Comparison of ENCODE assay signal across 8 cellular contexts in the genomic region with DNA sequence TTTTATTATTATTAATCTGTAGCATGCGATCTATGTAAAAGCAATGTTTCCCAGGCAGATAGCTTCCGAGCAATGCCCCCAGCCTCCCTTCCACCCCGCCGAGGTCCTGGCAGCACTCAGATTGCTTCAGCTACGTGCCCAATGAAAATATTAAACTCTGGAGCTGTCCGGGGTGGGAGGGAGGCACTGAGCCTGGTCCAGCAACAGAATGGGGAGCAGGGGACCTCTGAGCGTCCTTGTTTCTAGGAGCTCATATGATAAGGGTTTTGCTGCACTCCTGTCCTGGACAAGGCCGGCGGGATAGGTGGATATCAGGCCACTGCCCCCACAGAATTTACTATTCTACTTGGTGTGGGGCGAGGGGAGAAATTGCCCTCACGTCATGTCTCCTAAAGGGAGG. TPM values are rescaled to one million over a fixed set of nuclear protein-coding genes. Genes with fewer than 3 reads are reported as not detected.
DNase-seq lines count a peak whose midpoint lies in the region; ATAC-seq, FAIRE-seq and TF ChIP-seq lines count a peak whose summit lies in the region.

No MANE protein-coding gene starts in this region.

- POLR2A ChIA-PET in activated CD4-positive, alpha-beta T cell treated with anti-CD3 and anti-CD28 coated beads for 36 hours (lab: Charles Lee) = interaction anchor here (0.6 kb wide), 1 partner anchor 44 kb away, joined by 3 read pairs; the partner anchor contains the start of gene CDK1

- no peak overlapping the region for H3K4me2 ChIP-seq in astrocyte (ENCODE audit: low read length)

- H3K36me3 ChIP-seq in astrocyte (ENCODE audit: insufficient read depth, low read length) (no peaks in the 10 kb centered on the region), left lung (no peaks in the 10 kb centered on the region), stomach (no peaks in the 10 kb centered on the region)

- FAIRE-seq in astrocyte (lab: Jason Lieb, UNC) = no peak

- no peak for ATAC-seq in activated CD4-positive, alpha-beta T cell treated with anti-CD3 and anti-CD28 coated beads for 36 hours
- ATAC-seq in left lung = peak; percentile 49
- ATAC-seq in GM19035 (IDR thresholded peaks at IDR 0.05; ENCODE audit: unreplicated experiment) = no peak

- H4K20me1 ChIP-seq in astrocyte (ENCODE audit: insufficient read depth, low read length) = no peaks in the 10 kb centered on the region

- H3K4me3 ChIP-seq in astrocyte (ENCODE audit: insufficient read depth, low read depth, low read length) (no peak overlapping the region), left lung (peak overlapping the region; percentile 52 to 59), stomach (peak overlapping the region; percentile 63 to 80 (median 71))

- 62 to 74% (median 68%) methylated on average over 11 of the region's 11 CpGs for WGBS in stomach, 5 donors

- no peaks in the 10 kb centered on the region for H3K36me3 Mint-ChIP-seq in activated CD4-positive, alpha-beta T cell treated with anti-CD3 and anti-CD28 coated beads for 36 hours (ENCODE audit: low read depth)
- no peaks in the 10 kb centered on the region for H3K36me3 Mint-ChIP-seq in astrocyte (ENCODE audit: low read depth, unreplicated experiment)

- no peak overlapping the region for H3K9ac ChIP-seq in astrocyte (ENCODE audit: low read length)

- H3K4me1 ChIP-seq in astrocyte (ENCODE audit: insufficient read depth, low read length) (peaks cover 4% of the 10 kb centered on the region), left lung (peaks cover 0 to 15% of the 10 kb centered on the region in 2 donors), stomach (peaks cover 5 to 25% (median 18%) of the 10 kb centered on the region in 4 donors)

- no peaks in the 10 kb centered on the region for H3K9me3 Mint-ChIP-seq in activated CD4-positive, alpha-beta T cell treated with anti-CD3 and anti-CD28 coated beads for 36 hours (ENCODE audit: low read depth)
- no peaks in the 10 kb centered on the region for H3K9me3 Mint-ChIP-seq in astrocyte (ENCODE audit: unreplicated experiment)

- H3K27ac ChIP-seq in astrocyte (ENCODE audit: low read depth, low read length) (no peak overlapping the region), left lung (peak overlapping the region; percentile 81 to 84), stomach (peak overlapping the region in 4 of 5 donors; percentile 84 to 95 (median 86))

- DNase-seq in activated CD4-positive, alpha-beta T cell treated with anti-CD3 and anti-CD28 coated beads for 36 hours = no peak
- no peak for DNase-seq in activated CD4-positive, alpha-beta T cell treated with anti-CD3 and anti-CD28 coated beads, Interleukin-2, amount 50 U/mL, for 4 hours
- DNase-seq in astrocyte (ENCODE audit: low read depth) (no peak), left lung (peak in 1 of 2 donors; percentile 35), stomach (no peak), H4 (ENCODE audit: low spot score) (no peak), pons (ENCODE audit: low spot score) (no peak)

- no peak for TF ChIP-seq CTCF in astrocyte (IDR thresholded peaks at IDR 0.05; ENCODE audit: insufficient read depth, low read depth, low read length)
- TF ChIP-seq CTCF in left lung (IDR thresholded peaks at IDR 0.05) = no peak
- TF ChIP-seq CTCF in stomach (IDR thresholded peaks at IDR 0.05) = no peak

- H3K27me3 ChIP-seq in astrocyte (ENCODE audit: insufficient read depth, low read length) (peaks cover 41% of the 10 kb centered on the region), left lung (peaks cover 4 to 53% of the 10 kb centered on the region in 2 donors), stomach (peaks cover 0 to 35% (median 7%) of the 10 kb centered on the region in 3 donors)

- TF ChIP-seq POLR2A in stomach (IDR thresholded peaks at IDR 0.05) = no peak

- no peaks in the 10 kb centered on the region for H3K79me2 ChIP-seq in astrocyte (ENCODE audit: insufficient read depth, low read length)

- TF ChIP-seq EP300 in stomach (IDR thresholded peaks at IDR 0.05) = no peak

- H3K27ac Mint-ChIP-seq in activated CD4-positive, alpha-beta T cell treated with anti-CD3 and anti-CD28 coated beads for 36 hours = no peak overlapping the region
- H3K27ac Mint-ChIP-seq in astrocyte (ENCODE audit: unreplicated experiment) = no peak overlapping the region

- H3K27me3 Mint-ChIP-seq in activated CD4-positive, alpha-beta T cell treated with anti-CD3 and anti-CD28 coated beads for 36 hours = no peaks in the 10 kb centered on the region
- H3K27me3 Mint-ChIP-seq in astrocyte (ENCODE audit: low read depth, unreplicated experiment) = peaks cover 18% of the 10 kb centered on the region

- H3K9me3 ChIP-seq in astrocyte (ENCODE audit: insufficient read depth, low read depth, low read length) = no peaks in the 10 kb centered on the region
- H3K9me3 ChIP-seq in left lung = no peaks in the 10 kb centered on the region
- no peaks in the 10 kb centered on the region for H3K9me3 ChIP-seq in stomach

- CTCF ChIA-PET in activated CD4-positive, alpha-beta T cell treated with anti-CD3 and anti-CD28 coated beads for 36 hours (lab: Charles Lee) = interaction anchor here (0.7 to 1.4 kb wide), 9 partner anchors 9 to 860 kb away, joined by 3 to 6 read pairs (median 4); no protein-coding TSS in a partner anchor

- H3K4me3 Mint-ChIP-seq in activated CD4-positive, alpha-beta T cell treated with anti-CD3 and anti-CD28 coated beads for 36 hours = peak overlapping the region; percentile 42
- peak overlapping the region; percentile 27 for H3K4me3 Mint-ChIP-seq in astrocyte (ENCODE audit: unreplicated experiment)

- peaks cover 28% of the 10 kb centered on the region for H3K4me1 Mint-ChIP-seq in activated CD4-positive, alpha-beta T cell treated with anti-CD3 and anti-CD28 coated beads for 36 hours
- peaks cover 11% of the 10 kb centered on the region for H3K4me1 Mint-ChIP-seq in astrocyte (ENCODE audit: low read depth, unreplicated experiment)

- H2AFZ ChIP-seq in astrocyte (ENCODE audit: low read depth, low read length) = no peak overlapping the region

- intact Hi-C loops in activated CD4-positive, alpha-beta T cell treated with anti-CD3 and anti-CD28 coated beads for 36 hours (cut with DNase I, micrococcal nuclease) = loop anchor here in 1 of 2 experiments (2.0 kb wide), 2 partner anchors 35 to 69 kb away; no protein-coding TSS in a partner anchor
- intact Hi-C loops in left lung (cut with DNase I) = no loop called here
- intact Hi-C loops in stomach (cut with DNase I; ENCODE audit: low total_unique reads) = no loop called here

RNA-seq across cellular contexts. Expression of gene CDK1, which starts 44.5 kb away (rescaled TPM):
- total RNA-seq in activated CD4-positive, alpha-beta T cell treated with anti-CD3 and anti-CD28 coated beads for 36 hours = 100 to 1,000 TPM in 1 of 2 experiments, 10 to 100 TPM in 1; 88.5 to 138 TPM
- total RNA-seq in astrocyte = 4.1 and 6.6 TPM in 2 replicates
- 10 to 100 TPM in 1 of 2 donors, 1 to 10 TPM in 1; 9.2 to 32.5 TPM for total RNA-seq in left lung
- total RNA-seq in stomach = 10 to 100 TPM in 1 of 5 donors, 1 to 10 TPM in 4; 1.8 to 33.2 (median 2.6) TPM
- polyA plus RNA-seq in stomach = 10 to 100 TPM in 2 of 3 donors, 1 to 10 TPM in 1; 6.0 to 17.2 (median 13.6) TPM
- 200 and 237 TPM in 2 replicates for total RNA-seq in H4 (2014; rRNA removed; shearing (Covaris generic))
